In the genomic region with DNA sequence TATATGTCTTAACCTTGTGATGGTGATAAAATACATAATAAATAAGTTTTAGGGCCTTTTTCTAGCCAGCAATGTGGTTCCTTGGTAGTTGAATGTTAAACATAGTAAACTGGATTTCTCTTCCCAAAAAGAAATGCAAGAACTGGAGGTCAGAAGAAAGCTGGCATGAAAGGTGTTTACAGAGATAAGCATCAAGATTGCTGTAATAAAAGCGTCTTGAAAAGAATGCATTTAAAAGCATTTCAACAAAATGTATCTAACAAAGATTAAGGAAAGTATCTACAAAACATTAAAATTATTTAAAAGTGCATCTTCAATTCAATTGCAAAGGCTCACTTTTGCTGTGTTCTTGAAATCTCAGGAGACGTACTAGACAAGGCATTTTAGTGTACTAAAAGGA, we compare ENCODE assay signal across 8 cellular contexts.
"Had no signal": no experiment of that assay in that cellular context is flagged by ENCODE, and none has a peak within 500 bp of the region (broad histone marks: within the 10 kb centered on the region; RNA-seq: fewer than 3 reads in every experiment).

No MANE protein-coding gene starts in this region.

- H3K27me3 Mint-ChIP-seq: IgD-negative memory B cell had no signal

- DNase-seq: IMR-90, KBM-7, KG1 had no signal

- ATAC-seq: HepG2, K562 had no signal

- H3K4me3 Mint-ChIP-seq: IgD-negative memory B cell had no signal

- H3K27ac ChIP-seq: HL-60, KMS-11 had no signal

- H3K4me2 ChIP-seq: KMS-11 had no signal

- H3K27ac Mint-ChIP-seq: IgD-negative memory B cell had no signal

- H3K4me3 ChIP-seq: K562 had no signal

- H3K4me1 Mint-ChIP-seq: IgD-negative memory B cell had no signal

- H3K36me3 Mint-ChIP-seq: IgD-negative memory B cell had no signal

- H3K9ac ChIP-seq: KMS-11 had no signal

- H3K9me3 Mint-ChIP-seq: IgD-negative memory B cell had no signal
